7 cellular contexts compared by ENCODE assay signal in genomic region chr6:107243471-107243870, GRCh38.
"Had no signal": no experiment of that assay in that cellular context is flagged by ENCODE, and none has a peak within 500 bp of the region (broad histone marks: within the 10 kb centered on the region; RNA-seq: fewer than 3 reads in every experiment).

No MANE protein-coding gene starts in this region.

- ATAC-seq: HepG2 had no signal

- DNase-seq: GM23248, GOT3, H9, HCEC 1CT, KBM-7 had no signal

- H3K4me3 ChIP-seq: GM23248 had no signal

- H3K27ac ChIP-seq: GM23248, HL-60 had no signal

- H2AFZ ChIP-seq: GM23248 had no signal

- H3K9ac ChIP-seq: GM23248 had no signal
